18 cellular contexts compared by ENCODE assay signal in genomic region chr12:109737631-109738030, GRCh38. TPM values are rescaled to one million over a fixed set of nuclear protein-coding genes. Genes with fewer than 3 reads are reported as not detected.
DNase-seq lines count a peak whose midpoint lies in the region; ATAC-seq and TF ChIP-seq lines count a peak whose summit lies in the region.
"Had no signal": no experiment of that assay in that cellular context is flagged by ENCODE, and none has a peak within 500 bp of the region (broad histone marks: within the 10 kb centered on the region; RNA-seq: fewer than 3 reads in every experiment).

No MANE protein-coding gene starts in this region.

- no peaks in the 10 kb centered on the region for H3K9me3 Mint-ChIP-seq in naive thymus-derived CD8-positive, alpha-beta T cell
- H3K9me3 Mint-ChIP-seq: activated CD4-positive, alpha-beta T cell treated with anti-CD3 and anti-CD28 coated beads, Interleukin-2, amount 10 ng/mL, durations not matched to agents 7 days and 5 days; central memory CD8-positive, alpha-beta T cell; mesothelial cell of epicardium had no signal

- H3K36me3 Mint-ChIP-seq in naive thymus-derived CD8-positive, alpha-beta T cell, result no peaks in the 10 kb centered on the region
- H3K36me3 Mint-ChIP-seq: CD4-positive, alpha-beta memory T cell; mesothelial cell of epicardium had no signal

- no peak overlapping the region for H3K27ac Mint-ChIP-seq in naive thymus-derived CD8-positive, alpha-beta T cell
- H3K27ac Mint-ChIP-seq: activated CD4-positive, alpha-beta T cell treated with anti-CD3 and anti-CD28 coated beads, Interleukin-2, amount 10 ng/mL, durations not matched to agents 7 days and 5 days; CD4-positive, alpha-beta memory T cell; mesothelial cell of epicardium had no signal

- H3K4me1 ChIP-seq in stomach, result peaks cover 0 to 12% (median 9%) of the 10 kb centered on the region in 4 donors
- H3K4me1 ChIP-seq: transverse colon had no signal

- H3K4me3 ChIP-seq in WERI-Rb-1 (ENCODE audit: low read depth, low read length) (no peak overlapping the region), stomach (no peak overlapping the region)
- H3K4me3 ChIP-seq: SJSA1, transverse colon had no signal

- peaks cover 0 to 3% (median 0%) of the 10 kb centered on the region in 4 donors for H3K4me1 Mint-ChIP-seq in naive thymus-derived CD8-positive, alpha-beta T cell
- H3K4me1 Mint-ChIP-seq: activated CD4-positive, alpha-beta T cell treated with anti-CD3 and anti-CD28 coated beads, Interleukin-2, amount 10 ng/mL, durations not matched to agents 7 days and 5 days; CD4-positive, alpha-beta memory T cell; central memory CD8-positive, alpha-beta T cell had no signal

- peak; percentile 29 for ATAC-seq in left colon
- ATAC-seq in naive thymus-derived CD8-positive, alpha-beta T cell, result no peak
- ATAC-seq in GM18867 (IDR thresholded peaks at IDR 0.05; ENCODE audit: unreplicated experiment), result no peak

- POLR2A ChIA-PET in naive thymus-derived CD8-positive, alpha-beta T cell (lab: Charles Lee), result no interaction called here

- no peak overlapping the region for H3K4me3 Mint-ChIP-seq in naive thymus-derived CD8-positive, alpha-beta T cell
- H3K4me3 Mint-ChIP-seq: activated CD4-positive, alpha-beta T cell treated with anti-CD3 and anti-CD28 coated beads, Interleukin-2, amount 10 ng/mL, durations not matched to agents 7 days and 5 days; CD4-positive, alpha-beta memory T cell; central memory CD8-positive, alpha-beta T cell; mesothelial cell of epicardium had no signal

- DNase-seq in activated CD8-positive, alpha-beta memory T cell treated with anti-CD3 and anti-CD28 coated beads, Interleukin-2, amount 50 U/mL, for 4 hours, result peak; percentile 1
- DNase-seq in activated CD8-positive, alpha-beta memory T cell treated with anti-CD3 and anti-CD28 coated beads, Interleukin-2, amount 50 U/mL, for 48 hours, result no peak
- peak; percentile 82 for DNase-seq in WERI-Rb-1
- peak in 1 of 2 donors; percentile 16 for DNase-seq in left colon
- DNase-seq in stomach, result peak; percentile 25
- no peak for DNase-seq in NCI-H1092 treated with DMSO at 0.1 percent for 48 hours (lab: John Stamatoyannopoulos, UW)
- no peak for DNase-seq in naive thymus-derived CD8-positive, alpha-beta T cell
- DNase-seq: activated CD4-positive, alpha-beta T cell treated with anti-CD3 and anti-CD28 coated beads, Interleukin-2, amount 10 ng/mL, durations not matched to agents 7 days and 5 days; CD4-positive, alpha-beta memory T cell; foreskin fibroblast; HCEC 1CT; MV-4-11; occipital lobe; transverse colon had no signal

- H3K36me3 ChIP-seq in WERI-Rb-1 (peaks cover 49% of the 10 kb centered on the region), stomach (no peaks in the 10 kb centered on the region)
- H3K36me3 ChIP-seq: SJSA1, transverse colon had no signal

- TF ChIP-seq EP300 in stomach (IDR thresholded peaks at IDR 0.05), result no peak

- H3K27ac ChIP-seq in WERI-Rb-1 (peak overlapping the region; percentile 78), stomach (no peak overlapping the region)
- H3K27ac ChIP-seq: SJSA1, transverse colon had no signal

- no peak for TF ChIP-seq POLR2A in stomach (IDR thresholded peaks at IDR 0.05)

- H3K9me3 ChIP-seq in WERI-Rb-1 (ENCODE audit: severe bottlenecking) (no peaks in the 10 kb centered on the region), stomach (no peaks in the 10 kb centered on the region)
- H3K9me3 ChIP-seq: SJSA1, transverse colon had no signal

- peaks cover 11 to 53% (median 34%) of the 10 kb centered on the region in 5 donors for H3K27me3 Mint-ChIP-seq in naive thymus-derived CD8-positive, alpha-beta T cell

- no peak for TF ChIP-seq CTCF in WERI-Rb-1 (IDR thresholded peaks at IDR 0.05; ENCODE audit: low read depth, low read length)
- no peak for TF ChIP-seq CTCF in stomach (IDR thresholded peaks at IDR 0.05)

- 24 to 57% (median 47%) methylated on average over 7 of the region's 7 CpGs for WGBS in stomach, 5 donors

- H3K27me3 ChIP-seq in WERI-Rb-1 (ENCODE audit: insufficient read depth, low read depth, severe bottlenecking) (no peaks in the 10 kb centered on the region), stomach (peaks cover 0 to 38% (median 0%) of the 10 kb centered on the region in 3 donors)
- H3K27me3 ChIP-seq: SJSA1, transverse colon had no signal

- intact Hi-C loops in left colon (cut with DNase I, micrococcal nuclease), result no loop called here
- intact Hi-C loops in stomach (cut with DNase I; ENCODE audit: low total_unique reads), result no loop called here

RNA-seq across cellular contexts. Expression of gene FAM222A, which starts 24.0 kb away (rescaled TPM):
- total RNA-seq in left colon, result 1 to 10 TPM; 3.0 to 4.7 TPM
- 10 to 100 TPM in 1 of 5 donors, 1 to 10 TPM in 4; 1.7 to 19.7 (median 5.4) TPM for total RNA-seq in stomach
- polyA plus RNA-seq in stomach, result 1 to 10 TPM; 3.1 to 5.4 (median 3.7) TPM
- total RNA-seq in naive thymus-derived CD8-positive, alpha-beta T cell, result 1 to 10 TPM; 1.6 TPM
- polyA plus RNA-seq in naive thymus-derived CD8-positive, alpha-beta T cell, result under 1 TPM; 0.16 to 0.28 (median 0.22) TPM

Comparison
In these comparisons a context has a peak if more than half of its experiments do, and no peak if none do; other contexts are left out.
1. DNase-seq: peak in activated CD8-positive, alpha-beta memory T cell treated with anti-CD3 and anti-CD28 coated beads, Interleukin-2, amount 50 U/mL, for 4 hours (single experiment), WERI-Rb-1 (single experiment) and stomach (single experiment); none in activated CD8-positive, alpha-beta memory T cell treated with anti-CD3 and anti-CD28 coated beads, Interleukin-2, amount 50 U/mL, for 48 hours (single experiment), NCI-H1092 treated with DMSO at 0.1 percent for 48 hours (single experiment) and naive thymus-derived CD8-positive, alpha-beta T cell (0 of 10).